In the genomic region with DNA sequence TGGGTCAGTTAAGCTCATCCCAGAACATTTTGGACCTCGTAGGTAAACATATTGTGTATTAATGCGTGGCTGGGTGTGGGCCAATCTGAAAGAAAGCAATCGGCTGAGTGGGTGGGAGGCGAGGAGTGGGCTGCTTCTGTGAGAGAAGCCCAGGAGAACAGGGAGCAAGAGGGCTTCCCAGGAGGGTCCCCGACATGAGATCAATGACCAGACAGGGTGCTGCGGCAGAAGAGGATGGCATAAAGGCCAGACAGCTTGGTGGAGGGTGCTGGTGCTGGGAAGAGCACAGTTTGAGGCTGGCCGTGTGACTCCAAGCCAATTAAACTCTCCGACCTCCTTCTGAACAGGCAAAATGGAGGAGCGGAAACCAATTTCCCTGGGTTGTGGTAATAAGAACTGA, we compare ENCODE assay signal across 26 cellular contexts.
DNase-seq lines count a peak whose midpoint lies in the region; ATAC-seq, FAIRE-seq and TF ChIP-seq lines count a peak whose summit lies in the region.
"Had no signal": no experiment of that assay in that cellular context is flagged by ENCODE, and none has a peak within 500 bp of the region (broad histone marks: within the 10 kb centered on the region; RNA-seq: fewer than 3 reads in every experiment).

No MANE protein-coding gene starts in this region.

- H3K36me3 Mint-ChIP-seq in activated naive CD8-positive, alpha-beta T cell, result no peaks in the 10 kb centered on the region
- H3K36me3 Mint-ChIP-seq in activated naive CD8-positive, alpha-beta T cell treated with anti-CD3 and anti-CD28 coated beads, Interleukin-2, amount 50 U/mL, for 24 hours (ENCODE audit: low read depth), result peaks cover 2% of the 10 kb centered on the region
- peaks cover 12% of the 10 kb centered on the region for H3K36me3 Mint-ChIP-seq in activated T-helper 17 cell treated with anti-CD3 and anti-CD28 coated beads, Interleukin-2, amount 50 U/mL, for 72 hours (ENCODE audit: low read depth)
- peaks cover 0 to 2% of the 10 kb centered on the region in 2 donors for H3K36me3 Mint-ChIP-seq in stimulated activated naive B cell treated with anti-CD40 and anti-IgM and Interleukin-4, amounts not matched to agents 10 μg/mL and 1 μg/mL and 100 μg/mL, for 72 hours

- H3K4me3 ChIP-seq in endothelial cell of umbilical vein (replicated peaks in 1 of 3; ENCODE audit: insufficient read depth in 1 of 3, low read depth in 1 of 3, low read length in 3 of 3) (no peak overlapping the region), right cardiac atrium (ENCODE audit: low read length) (no peak overlapping the region)
- H3K4me3 ChIP-seq: A549, pancreas, tibial nerve had no signal

- H3K27ac ChIP-seq in endothelial cell of umbilical vein (ENCODE audit: insufficient read depth, low read depth, low read length) (no peak overlapping the region), right cardiac atrium (ENCODE audit: low read length) (no peak overlapping the region)
- H3K27ac ChIP-seq: A549, epithelial cell of prostate, KMS-11, pancreas, stomach, tibial nerve had no signal

- peaks cover 4% of the 10 kb centered on the region for H3K4me1 ChIP-seq in endothelial cell of umbilical vein (ENCODE audit: control insufficient read depth, extremely low read depth, insufficient read depth, low read length)
- H3K4me1 ChIP-seq in right cardiac atrium (ENCODE audit: control insufficient read depth, insufficient read depth, low read length), result peaks cover 7% of the 10 kb centered on the region
- H3K4me1 ChIP-seq: A549 had no signal

- H3K9me3 Mint-ChIP-seq in activated naive CD8-positive, alpha-beta T cell (ENCODE audit: low read depth), result no peaks in the 10 kb centered on the region
- H3K9me3 Mint-ChIP-seq in activated naive CD8-positive, alpha-beta T cell treated with anti-CD3 and anti-CD28 coated beads, Interleukin-2, amount 50 U/mL, for 24 hours, result no peaks in the 10 kb centered on the region
- no peaks in the 10 kb centered on the region for H3K9me3 Mint-ChIP-seq in activated T-helper 17 cell treated with anti-CD3 and anti-CD28 coated beads, Interleukin-2, amount 50 U/mL, for 72 hours
- no peaks in the 10 kb centered on the region for H3K9me3 Mint-ChIP-seq in stimulated activated naive B cell treated with anti-CD40 and anti-IgM and Interleukin-4, amounts not matched to agents 10 μg/mL and 1 μg/mL and 100 μg/mL, for 72 hours
- H3K9me3 Mint-ChIP-seq: activated CD4-positive, alpha-beta memory T cell treated with anti-CD3 and anti-CD28 coated beads, Interleukin-2, amount 10 ng/mL, durations not matched to agents 7 days and 5 days had no signal

- H3K27ac Mint-ChIP-seq in activated naive CD8-positive, alpha-beta T cell, result no peak overlapping the region
- H3K27ac Mint-ChIP-seq in activated naive CD8-positive, alpha-beta T cell treated with anti-CD3 and anti-CD28 coated beads, Interleukin-2, amount 50 U/mL, for 24 hours, result no peak overlapping the region
- H3K27ac Mint-ChIP-seq in activated T-helper 17 cell treated with anti-CD3 and anti-CD28 coated beads, Interleukin-2, amount 50 U/mL, for 72 hours, result no peak overlapping the region
- peak overlapping the region; percentile 62 for H3K27ac Mint-ChIP-seq in stimulated activated naive B cell treated with anti-CD40 and anti-IgM and Interleukin-4, amounts not matched to agents 10 μg/mL and 1 μg/mL and 100 μg/mL, for 72 hours
- H3K27ac Mint-ChIP-seq: activated CD4-positive, alpha-beta memory T cell treated with anti-CD3 and anti-CD28 coated beads, Interleukin-2, amount 10 ng/mL, durations not matched to agents 7 days and 5 days had no signal

- no peak overlapping the region for H3K4me2 ChIP-seq in endothelial cell of umbilical vein (ENCODE audit: insufficient read depth, low read length)
- H3K4me2 ChIP-seq: A549, KMS-11 had no signal

- H3K4me1 Mint-ChIP-seq in activated naive CD8-positive, alpha-beta T cell (ENCODE audit: low read depth), result peaks cover 48% of the 10 kb centered on the region
- H3K4me1 Mint-ChIP-seq in activated naive CD8-positive, alpha-beta T cell treated with anti-CD3 and anti-CD28 coated beads, Interleukin-2, amount 50 U/mL, for 24 hours, result peaks cover 50% of the 10 kb centered on the region
- H3K4me1 Mint-ChIP-seq in activated T-helper 17 cell treated with anti-CD3 and anti-CD28 coated beads, Interleukin-2, amount 50 U/mL, for 72 hours, result peaks cover 28% of the 10 kb centered on the region
- H3K4me1 Mint-ChIP-seq in stimulated activated naive B cell treated with anti-CD40 and anti-IgM and Interleukin-4, amounts not matched to agents 10 μg/mL and 1 μg/mL and 100 μg/mL, for 72 hours, result peaks cover 39 to 59% of the 10 kb centered on the region in 2 donors

- H3K27me3 Mint-ChIP-seq in activated naive CD8-positive, alpha-beta T cell, result peaks cover 63% of the 10 kb centered on the region
- H3K27me3 Mint-ChIP-seq in activated naive CD8-positive, alpha-beta T cell treated with anti-CD3 and anti-CD28 coated beads, Interleukin-2, amount 50 U/mL, for 24 hours, result peaks cover 87% of the 10 kb centered on the region
- peaks cover 71% of the 10 kb centered on the region for H3K27me3 Mint-ChIP-seq in activated T-helper 17 cell treated with anti-CD3 and anti-CD28 coated beads, Interleukin-2, amount 50 U/mL, for 72 hours
- H3K27me3 Mint-ChIP-seq in stimulated activated naive B cell treated with anti-CD40 and anti-IgM and Interleukin-4, amounts not matched to agents 10 μg/mL and 1 μg/mL and 100 μg/mL, for 72 hours, result peaks cover 86 to 95% of the 10 kb centered on the region in 2 donors

- POLR2A ChIA-PET in endothelial cell of umbilical vein (lab: Charles Lee), result no interaction called here

- peaks cover 95 to 100% of the 10 kb centered on the region in 2 experiments for H3K27me3 ChIP-seq in endothelial cell of umbilical vein (ENCODE audit: control insufficient read depth in 2 of 2, insufficient read depth in 2 of 2, low read length in 2 of 2)
- H3K27me3 ChIP-seq in right cardiac atrium (ENCODE audit: control insufficient read depth, insufficient read depth), result no peaks in the 10 kb centered on the region

- H4K20me1 ChIP-seq in endothelial cell of umbilical vein (replicated peaks; ENCODE audit: control insufficient read depth, extremely low read depth, insufficient read depth, low read length), result no peaks in the 10 kb centered on the region

- FAIRE-seq in endothelial cell of umbilical vein (lab: Jason Lieb, UNC), result peak; percentile 38
- FAIRE-seq: A549, pancreas, small intestine had no signal

- no peaks in the 10 kb centered on the region for H3K9me1 ChIP-seq in endothelial cell of umbilical vein (replicated peaks; ENCODE audit: control insufficient read depth, extremely low read depth, insufficient read depth, low read length)

- TF ChIP-seq POLR2A in endothelial cell of umbilical vein (IDR thresholded peaks at IDR 0.05; ENCODE audit: low read depth, low read length), result no peak

- H3K9ac ChIP-seq in endothelial cell of umbilical vein (replicated peaks; ENCODE audit: extremely low read depth, insufficient read depth, low read length), result no peak overlapping the region
- H3K9ac ChIP-seq: KMS-11 had no signal

- no peak for DNase-seq in activated naive CD8-positive, alpha-beta T cell treated with anti-CD3 and anti-CD28 coated beads, Interleukin-2, amount 50 U/mL, for 24 hours
- DNase-seq in endothelial cell of umbilical vein (ENCODE audit: low read depth, low spot score), result no peak
- DNase-seq in stimulated activated naive B cell treated with anti-CD40 and anti-IgM and Interleukin-4, amounts not matched to agents 10 μg/mL and 1 μg/mL and 100 μg/mL, for 72 hours, result no peak
- DNase-seq in activated T-cell treated with anti-CD3 and anti-CD28 coated beads, Interleukin-2, amount 50 U/mL, for 1 hour, result no peak
- no peak for DNase-seq in NCI-H146 (lab: John Stamatoyannopoulos, UW)
- DNase-seq in right cardiac atrium, result no peak
- DNase-seq: activated CD4-positive, alpha-beta memory T cell treated with anti-CD3 and anti-CD28 coated beads, Interleukin-2, amount 10 ng/mL, durations not matched to agents 7 days and 5 days; activated effector memory CD4-positive, alpha-beta T cell treated with Interleukin-2 at 50 U/mL for 16 hours; cerebellar nuclear complex; DMS 273 treated with DMSO at 0.1 percent for 48 hours; GOT3; NCI-H2029; NCI-H524; pancreas; retina; Right ventricle myocardium superior; small intestine; stomach had no signal

- H3K36me3 ChIP-seq in endothelial cell of umbilical vein (ENCODE audit: control insufficient read depth in 2 of 2, extremely low read depth in 1 of 2, insufficient read depth in 2 of 2, low read length in 2 of 2), result no peaks in the 10 kb centered on the region
- H3K36me3 ChIP-seq: pancreas, stomach, tibial nerve had no signal

- CTCF ChIA-PET in endothelial cell of umbilical vein (lab: Charles Lee), result interaction anchor here (1.0 to 8.0 kb wide), 2 partner anchors 9 to 51 kb away, joined by 4 to 111 read pairs; no protein-coding TSS in a partner anchor

- no TSS peak for BruUV-seq in endothelial cell of umbilical vein (replicated peaks; lab: Mats Ljungman, UMichigan)

- intact Hi-C loops in endothelial cell of umbilical vein (cut with micrococcal nuclease) (no loop called here), right cardiac atrium (cut with DNase I) (no loop called here)

- no peak for TF ChIP-seq CTCF in endothelial cell of umbilical vein (IDR thresholded peaks at IDR 0.05; ENCODE audit: extremely low read depth in 1 of 2, insufficient read depth in 1 of 2, low read depth in 1 of 2, low read length in 2 of 2)

- H3K79me2 ChIP-seq in endothelial cell of umbilical vein (ENCODE audit: control insufficient read depth, insufficient read depth, low read length), result no peaks in the 10 kb centered on the region

- WGBS in right cardiac atrium, result 30% methylated on average over 9 of the region's 9 CpGs

- no peak for ATAC-seq in activated naive CD8-positive, alpha-beta T cell treated with anti-CD3 and anti-CD28 coated beads, Interleukin-2, amount 50 U/mL, for 24 hours
- no peak for ATAC-seq in activated T-helper 17 cell treated with anti-CD3 and anti-CD28 coated beads, Interleukin-2, amount 50 U/mL, for 72 hours (replicated peaks)
- no peak for ATAC-seq in stimulated activated naive B cell treated with anti-CD40 and anti-IgM and Interleukin-4, amounts not matched to agents 10 μg/mL and 1 μg/mL and 100 μg/mL, for 72 hours (replicated peaks)
- ATAC-seq in right cardiac atrium, result no peak
- ATAC-seq: A549; activated CD4-positive, CD25-positive, alpha-beta regulatory T cell treated with anti-CD3 and anti-CD28 coated beads, Interleukin-2, amount 50 U/mL, for 24 hours; left lobe of liver had no signal

- peak overlapping the region; percentile 11 for H3K4me3 Mint-ChIP-seq in activated naive CD8-positive, alpha-beta T cell
- H3K4me3 Mint-ChIP-seq in activated naive CD8-positive, alpha-beta T cell treated with anti-CD3 and anti-CD28 coated beads, Interleukin-2, amount 50 U/mL, for 24 hours, result no peak overlapping the region
- H3K4me3 Mint-ChIP-seq in activated T-helper 17 cell treated with anti-CD3 and anti-CD28 coated beads, Interleukin-2, amount 50 U/mL, for 72 hours, result peak overlapping the region; percentile 15
- H3K4me3 Mint-ChIP-seq in stimulated activated naive B cell treated with anti-CD40 and anti-IgM and Interleukin-4, amounts not matched to agents 10 μg/mL and 1 μg/mL and 100 μg/mL, for 72 hours, result peak overlapping the region in 1 of 2 donors; percentile 36
- H3K4me3 Mint-ChIP-seq: activated CD4-positive, alpha-beta memory T cell treated with anti-CD3 and anti-CD28 coated beads, Interleukin-2, amount 10 ng/mL, durations not matched to agents 7 days and 5 days had no signal

- dilution Hi-C loops in endothelial cell of umbilical vein (cut with MboI; ENCODE audit: extremely low pct_ligation_motif_present, low sequenced_read_pairs), result no loop called here

- no peaks in the 10 kb centered on the region for H3K9me3 ChIP-seq in endothelial cell of umbilical vein (replicated peaks; ENCODE audit: control insufficient read depth, insufficient read depth, low read length)
- H3K9me3 ChIP-seq in right cardiac atrium (ENCODE audit: control insufficient read depth, low read length), result no peaks in the 10 kb centered on the region
- H3K9me3 ChIP-seq: A549, pancreas, stomach, tibial nerve had no signal

- H2AFZ ChIP-seq in endothelial cell of umbilical vein (ENCODE audit: low read depth, low read length), result no peak overlapping the region
